9 cellular contexts compared by ENCODE assay signal in genomic region chr9:306907-307306, GRCh38.
A peak's percentile ranks its signal among the peaks of the same experiment; 100 is the strongest.
DNase-seq lines count a peak whose midpoint lies in the region; ATAC-seq, FAIRE-seq and TF ChIP-seq lines count a peak whose summit lies in the region.
"Had no signal": no experiment of that assay in that cellular context is flagged by ENCODE, and none has a peak within 500 bp of the region (broad histone marks: within the 10 kb centered on the region; RNA-seq: fewer than 3 reads in every experiment).

No MANE protein-coding gene starts in this region.

- no peak overlapping the region for H3K9ac ChIP-seq in keratinocyte (ENCODE audit: control insufficient read depth, extremely low read depth, insufficient read depth, low read length)

- TF ChIP-seq POLR2A in A549 (IDR thresholded peaks at IDR 0.05; ENCODE audit: low read length), result no peak

- intact Hi-C loops in posterior vena cava (cut with DNase I), result no loop called here

- H3K4me2 ChIP-seq in A549 (no peak overlapping the region), keratinocyte (ENCODE audit: control insufficient read depth, extremely low read depth, insufficient read depth, low read depth, low read length) (no peak overlapping the region)

- TF ChIP-seq RAD21 in A549 (conservative IDR thresholded peaks at IDR 0.05 in 1 of 2, IDR thresholded peaks at IDR 0.05 in 1 of 2), result peak in 1 of 2 experiments; percentile 36; a peak in 2 of 5 replicates

- H3K4me1 ChIP-seq in A549, result no peaks in the 10 kb centered on the region
- peaks cover 12% of the 10 kb centered on the region for H3K4me1 ChIP-seq in keratinocyte (ENCODE audit: control insufficient read depth, extremely low read depth, insufficient read depth, low read length)

- H4K20me1 ChIP-seq in keratinocyte (ENCODE audit: control insufficient read depth, extremely low read depth, insufficient read depth, low read length), result no peaks in the 10 kb centered on the region

- POLR2A ChIA-PET in A549 (lab: Yijun Ruan, JAX), result no interaction called here

- peak; percentile 15; the same call in 1 of the 3 replicates for TF ChIP-seq CTCF in A549 (IDR thresholded peaks at IDR 0.05)
- TF ChIP-seq CTCF in keratinocyte (optimal IDR thresholded peaks at IDR 0.05 in 1 of 3, IDR thresholded peaks at IDR 0.05 in 1 of 3, conservative IDR thresholded peaks at IDR 0.05 in 1 of 3; ENCODE audit: extremely low read depth in 1 of 3, insufficient read depth in 2 of 3, low read length in 3 of 3), result peak; percentile 34 to 58 (median 37)

- CTCF ChIA-PET in A549 (lab: Yijun Ruan, JAX), result no interaction called here

- ATAC-seq in A549 (0 out of 6 replicates have a peak, but pooled peaks of 1 of the 2 experiments have one; percentile 29), GM19023 (IDR thresholded peaks at IDR 0.05; ENCODE audit: unreplicated experiment) (no peak), GM21367 (IDR thresholded peaks at IDR 0.05; ENCODE audit: unreplicated experiment) (no peak)

- H3K27me3 ChIP-seq in keratinocyte (ENCODE audit: control insufficient read depth, extremely low read depth, insufficient read depth, low read length), result no peaks in the 10 kb centered on the region

- no peak overlapping the region for H3K4me3 ChIP-seq in A549
- no peak overlapping the region for H3K4me3 ChIP-seq in keratinocyte (ENCODE audit: control insufficient read depth in 2 of 3, extremely low read depth in 1 of 3, insufficient read depth in 2 of 3, low read depth in 1 of 3, low read length in 3 of 3)

- no peak overlapping the region for H2AFZ ChIP-seq in keratinocyte (ENCODE audit: control insufficient read depth, low read length)

- dilution Hi-C loops in keratinocyte (cut with MboI; ENCODE audit: extremely low pct_ligation_motif_present, low sequenced_read_pairs), result no loop called here

- FAIRE-seq in A549 (lab: Jason Lieb, UNC) (no peak), keratinocyte (lab: Jason Lieb, UNC) (no peak)

- TF ChIP-seq EP300 in A549 (IDR thresholded peaks at IDR 0.05), result no peak

- H3K9me3 ChIP-seq in A549, result no peaks in the 10 kb centered on the region
- H3K9me3 ChIP-seq in keratinocyte (ENCODE audit: control insufficient read depth, low read depth, low read length), result no peaks in the 10 kb centered on the region

- 39% methylated on average over 7 of the region's 7 CpGs for WGBS in A549 (ENCODE audit: missing lambda C conversion rate)

- H3K27ac ChIP-seq in A549 (no peak overlapping the region), keratinocyte (ENCODE audit: control insufficient read depth, insufficient read depth, low read length) (no peak overlapping the region)

- peak in 1 of 2 experiments; percentile 28 for DNase-seq in A549 (ENCODE audit: low read depth in 1 of 2, low spot score in 1 of 2)
- DNase-seq in HuH-7 (ENCODE audit: low spot score), result peak; percentile 12
- peak; percentile 15 to 21 for DNase-seq in activated CD8-positive, alpha-beta memory T cell treated with anti-CD3 and anti-CD28 coated beads for 4 hours (ENCODE audit: low read depth in 2 of 2)
- no peak for DNase-seq in keratinocyte (ENCODE audit: low read depth, low spot score)
- DNase-seq in posterior vena cava (ENCODE audit: low spot score), result no peak
- DNase-seq in germinal center (ENCODE audit: low spot score), result no peak
- DNase-seq: KG1 had no signal

- no peaks in the 10 kb centered on the region for H3K9me1 ChIP-seq in keratinocyte (ENCODE audit: control insufficient read depth, extremely low read depth, insufficient read depth, low read length)

- no peaks in the 10 kb centered on the region for H3K79me2 ChIP-seq in keratinocyte (ENCODE audit: control insufficient read depth, insufficient read depth, low read length)

- no peaks in the 10 kb centered on the region for H3K36me3 ChIP-seq in keratinocyte (ENCODE audit: control insufficient read depth in 2 of 2, extremely low read depth in 1 of 2, insufficient read depth in 2 of 2, low read length in 2 of 2)

TF ChIP-seq in A549, 52 proteins besides CTCF, POLR2A, EP300 and RAD21:
- TF ChIP-seq BHLHE40 (IDR thresholded peaks at IDR 0.05; ENCODE audit: low read depth, low read length) (no peak), MAFK (IDR thresholded peaks at IDR 0.05; ENCODE audit: partially characterized antibody) (peak; percentile 83), HOXA7 (CRISPR knock-in tag; IDR thresholded peaks at IDR 0.05) (no peak), EHMT2 (IDR thresholded peaks at IDR 0.05; ENCODE audit: low read depth) (no peak)
- TF ChIP-seq, protein P1, sequence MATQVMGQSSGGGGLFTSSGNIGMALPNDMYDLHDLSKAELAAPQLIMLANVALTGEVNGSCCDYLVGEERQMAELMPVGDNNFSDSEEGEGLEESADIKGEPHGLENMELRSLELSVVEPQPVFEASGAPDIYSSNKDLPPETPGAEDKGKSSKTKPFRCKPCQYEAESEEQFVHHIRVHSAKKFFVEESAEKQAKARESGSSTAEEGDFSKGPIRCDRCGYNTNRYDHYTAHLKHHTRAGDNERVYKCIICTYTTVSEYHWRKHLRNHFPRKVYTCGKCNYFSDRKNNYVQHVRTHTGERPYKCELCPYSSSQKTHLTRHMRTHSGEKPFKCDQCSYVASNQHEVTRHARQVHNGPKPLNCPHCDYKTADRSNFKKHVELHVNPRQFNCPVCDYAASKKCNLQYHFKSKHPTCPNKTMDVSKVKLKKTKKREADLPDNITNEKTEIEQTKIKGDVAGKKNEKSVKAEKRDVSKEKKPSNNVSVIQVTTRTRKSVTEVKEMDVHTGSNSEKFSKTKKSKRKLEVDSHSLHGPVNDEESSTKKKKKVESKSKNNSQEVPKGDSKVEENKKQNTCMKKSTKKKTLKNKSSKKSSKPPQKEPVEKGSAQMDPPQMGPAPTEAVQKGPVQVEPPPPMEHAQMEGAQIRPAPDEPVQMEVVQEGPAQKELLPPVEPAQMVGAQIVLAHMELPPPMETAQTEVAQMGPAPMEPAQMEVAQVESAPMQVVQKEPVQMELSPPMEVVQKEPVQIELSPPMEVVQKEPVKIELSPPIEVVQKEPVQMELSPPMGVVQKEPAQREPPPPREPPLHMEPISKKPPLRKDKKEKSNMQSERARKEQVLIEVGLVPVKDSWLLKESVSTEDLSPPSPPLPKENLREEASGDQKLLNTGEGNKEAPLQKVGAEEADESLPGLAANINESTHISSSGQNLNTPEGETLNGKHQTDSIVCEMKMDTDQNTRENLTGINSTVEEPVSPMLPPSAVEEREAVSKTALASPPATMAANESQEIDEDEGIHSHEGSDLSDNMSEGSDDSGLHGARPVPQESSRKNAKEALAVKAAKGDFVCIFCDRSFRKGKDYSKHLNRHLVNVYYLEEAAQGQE (IDR thresholded peaks at IDR 0.05), result no peak

Comparison
In these comparisons a context has a peak if more than half of its experiments do, and no peak if none do; other contexts are left out.
1. DNase-seq: peak in HuH-7 (single experiment) and activated CD8-positive, alpha-beta memory T cell treated with anti-CD3 and anti-CD28 coated beads for 4 hours (2 of 2); none in keratinocyte (single experiment), posterior vena cava (single experiment) and germinal center (single experiment).